In genomic region chr17:63595132-63595531, GRCh38 we compare ENCODE assay signal across 28 cellular contexts.
"Had no signal": no experiment of that assay in that cellular context is flagged by ENCODE, and none has a peak within 500 bp of the region (broad histone marks: within the 10 kb centered on the region; RNA-seq: fewer than 3 reads in every experiment).

No MANE protein-coding gene starts in this region.

- H3K4me3 Mint-ChIP-seq: immature natural killer cell; mesothelial cell of epicardium; natural killer cell; nephron progenitor cell; stimulated activated naive B cell treated with anti-CD40 and anti-IgM and Interleukin-4, amounts not matched to agents 10 μg/mL and 1 μg/mL and 100 μg/mL, for 72 hours had no signal

- H3K27me3 Mint-ChIP-seq: naive B cell; progenitor cell of endocrine pancreas; stimulated activated naive B cell treated with anti-CD40 and anti-IgM and Interleukin-4, amounts not matched to agents 10 μg/mL and 1 μg/mL and 100 μg/mL, for 72 hours had no signal

- H3K4me2 ChIP-seq: smooth muscle cell had no signal

- H3K36me3 ChIP-seq: ovary had no signal

- H3K27ac ChIP-seq: left lung, lower lobe of right lung, ovary, right atrium auricular region, right lobe of liver, stomach, testis, thyroid gland, transverse colon, upper lobe of left lung, vagina had no signal

- H3K9me3 ChIP-seq: left lung, lower lobe of right lung, ovary, right atrium auricular region, right lobe of liver, stomach, testis, thyroid gland, transverse colon, upper lobe of left lung, vagina had no signal

- ATAC-seq: left colon; left lung; lower lobe of right lung; natural killer cell; right lobe of liver; stimulated activated naive B cell treated with anti-CD40 and anti-IgM and Interleukin-4, amounts not matched to agents 10 μg/mL and 1 μg/mL and 100 μg/mL, for 72 hours; stimulated activated naive CD8-positive, alpha-beta T cell treated with anti-CD3 and anti-CD28 coated beads, Interleukin-15, Interleukin-2, amounts not matched to agents 100 U/mL and 50 U/mL, for 24 hours had no signal

- H3K9me3 Mint-ChIP-seq: immature natural killer cell; mesothelial cell of epicardium; naive B cell; natural killer cell; nephron progenitor cell; stimulated activated naive B cell treated with anti-CD40 and anti-IgM and Interleukin-4, amounts not matched to agents 10 μg/mL and 1 μg/mL and 100 μg/mL, for 72 hours had no signal

- H3K4me3 ChIP-seq: left lung, lower lobe of right lung, ovary, right atrium auricular region, right lobe of liver, smooth muscle cell, stomach, testis, thyroid gland, transverse colon, upper lobe of left lung, vagina had no signal

- DNase-seq: immature natural killer cell; kidney; left colon; left lung; lower lobe of right lung; mammary epithelial cell; mesenchymal stem cell; naive B cell; natural killer cell; nephron progenitor cell; ovary; right lobe of liver; stimulated activated CD4-positive, alpha-beta T cell treated with anti-CD3 and anti-CD28 coated beads, Interleukin-1b, Interleukin-23, amount 100 ng/mL, for 48 hours; stimulated activated CD4-positive, alpha-beta T cell treated with anti-CD3 and anti-CD28 coated beads, Interleukin-2, amount 100 ng/mL, for 48 hours; stimulated activated CD4-positive, alpha-beta T cell treated with anti-CD3 and anti-CD28 coated beads, Interleukin-4, amount 100 ng/mL, for 4 hours; stimulated activated CD8-positive, alpha-beta memory T cell treated with anti-CD3 and anti-CD28 coated beads, Interleukin-4, amount 100 ng/mL, for 48 hours; stimulated activated naive B cell treated with anti-CD40 and anti-IgM and Interleukin-4, amounts not matched to agents 10 μg/mL and 1 μg/mL and 100 μg/mL, for 72 hours; stimulated activated naive CD8-positive, alpha-beta T cell treated with anti-CD3 and anti-CD28 coated beads, Interleukin-15, Interleukin-2, amounts not matched to agents 100 U/mL and 50 U/mL, for 24 hours; stomach; testis; thyroid gland; transverse colon; upper lobe of left lung had no signal

- H3K27ac Mint-ChIP-seq: mesothelial cell of epicardium; nephron progenitor cell; progenitor cell of endocrine pancreas; stimulated activated naive B cell treated with anti-CD40 and anti-IgM and Interleukin-4, amounts not matched to agents 10 μg/mL and 1 μg/mL and 100 μg/mL, for 72 hours had no signal

- H3K27me3 ChIP-seq: left lung, ovary, right atrium auricular region, right lobe of liver, stomach, testis, thyroid gland, transverse colon, upper lobe of left lung, vagina had no signal
